In genomic region chr3:105848821-105849220, GRCh38 we compare ENCODE assay signal across 15 cellular contexts.
"Had no signal": no experiment of that assay in that cellular context is flagged by ENCODE, and none has a peak within 500 bp of the region (broad histone marks: within the 10 kb centered on the region; RNA-seq: fewer than 3 reads in every experiment).

No MANE protein-coding gene starts in this region.

- H3K27ac ChIP-seq: epithelial cell of prostate, gastrocnemius medialis, neural progenitor cell, parathyroid adenoma, thyroid gland had no signal

- H3K36me3 ChIP-seq: neural progenitor cell had no signal

- H3K27me3 Mint-ChIP-seq: activated CD4-positive, alpha-beta T cell treated with anti-CD3 and anti-CD28 coated beads, Interleukin-2, amount 10 ng/mL, durations not matched to agents 7 days and 5 days had no signal

- H3K4me3 ChIP-seq: gastrocnemius medialis, neural progenitor cell, thyroid gland had no signal

- DNase-seq: activated CD4-positive, alpha-beta T cell treated with anti-CD3 and anti-CD28 coated beads, Interleukin-2, amount 10 ng/mL, durations not matched to agents 7 days and 5 days; activated effector memory CD4-positive, alpha-beta T cell treated with Interleukin-2 at 50 U/mL for 16 hours; caudate nucleus; cortex of kidney; effector CD8-positive, alpha-beta T cell; gastrocnemius medialis; mesendoderm; retina; stimulated activated CD4-positive, alpha-beta T cell treated with anti-CD3 and anti-CD28 coated beads, Interleukin-15, amount 100 ng/mL, for 24 hours; stimulated activated CD4-positive, alpha-beta T cell treated with anti-CD3 and anti-CD28 coated beads, Interleukin-4, amount 100 ng/mL, for 24 hours; T-helper 1 cell; thyroid gland had no signal

- H3K9me3 Mint-ChIP-seq: neural progenitor cell had no signal

- H3K27ac Mint-ChIP-seq: activated CD4-positive, alpha-beta T cell treated with anti-CD3 and anti-CD28 coated beads, Interleukin-2, amount 10 ng/mL, durations not matched to agents 7 days and 5 days; neural progenitor cell had no signal

- H3K27me3 ChIP-seq: gastrocnemius medialis, neural progenitor cell, thyroid gland had no signal

- H3K4me3 Mint-ChIP-seq: activated CD4-positive, alpha-beta T cell treated with anti-CD3 and anti-CD28 coated beads, Interleukin-2, amount 10 ng/mL, durations not matched to agents 7 days and 5 days; neural progenitor cell had no signal

- H3K9me3 ChIP-seq: gastrocnemius medialis, thyroid gland had no signal

- ATAC-seq: gastrocnemius medialis had no signal
